ENCODE assay signal across 11 cellular contexts in the genomic region with DNA sequence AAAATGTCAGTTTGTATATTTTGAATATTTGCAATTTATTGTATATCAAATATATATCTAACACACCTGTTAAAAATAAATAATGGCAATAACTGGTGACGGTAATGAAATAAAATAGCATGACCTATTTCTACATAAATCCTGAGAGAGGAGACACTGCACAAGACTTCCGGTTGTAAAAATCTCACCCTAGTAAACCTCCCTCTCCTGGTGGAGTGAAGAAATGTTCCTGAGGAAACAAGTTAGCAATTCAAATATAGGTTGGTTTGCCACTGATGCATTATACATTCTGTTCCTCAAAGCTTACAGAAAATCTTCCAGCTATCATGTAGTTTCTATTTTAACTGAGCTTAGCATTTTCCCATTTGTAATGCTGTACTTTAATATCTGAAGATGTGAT.
A peak's percentile ranks its signal among the peaks of the same experiment; 100 is the strongest.
DNase-seq lines count a peak whose midpoint lies in the region; ATAC-seq, FAIRE-seq and TF ChIP-seq lines count a peak whose summit lies in the region.
"Had no signal": no experiment of that assay in that cellular context is flagged by ENCODE, and none has a peak within 500 bp of the region (broad histone marks: within the 10 kb centered on the region; RNA-seq: fewer than 3 reads in every experiment).

No MANE protein-coding gene starts in this region.

- peak; percentile 56 to 62 for TF ChIP-seq CTCF in Caco-2 (IDR thresholded peaks at IDR 0.05; ENCODE audit: insufficient read depth in 1 of 2, low read depth in 1 of 2, low read length in 1 of 2, severe bottlenecking in 1 of 2, unreplicated experiment in 1 of 2)
- peak in 4 of 6 experiments; percentile 6 to 55 (median 48) for TF ChIP-seq CTCF in Peyer's patch (IDR thresholded peaks at IDR 0.05)

- DNase-seq in Caco-2 (peak in 1 of 2 experiments; percentile 43), HTR-8/SVneo (ENCODE audit: insufficient read length, low spot score) (peak; percentile 10), Peyer's patch (no peak), iPS DF 19.7 (ENCODE audit: low read depth, low spot score) (peak; percentile 9), cerebellar nuclear complex (lab: John Stamatoyannopoulos, UW) (no peak), NCI-H1092 treated with DMSO at 0.1 percent for 48 hours (lab: John Stamatoyannopoulos, UW) (no peak)

- no peak overlapping the region for H3K27ac Mint-ChIP-seq in Caco-2 (ENCODE audit: unreplicated experiment)
- H3K27ac Mint-ChIP-seq: IgD-negative memory B cell had no signal

- ATAC-seq in HG02588 (IDR thresholded peaks at IDR 0.05; ENCODE audit: unreplicated experiment): no peak
- ATAC-seq in HG03469 (IDR thresholded peaks at IDR 0.05; ENCODE audit: unreplicated experiment): no peak

- no peaks in the 10 kb centered on the region for H3K36me3 Mint-ChIP-seq in Caco-2 (ENCODE audit: insufficient read depth, unreplicated experiment)
- H3K36me3 Mint-ChIP-seq: IgD-negative memory B cell had no signal

- H3K27ac ChIP-seq in Peyer's patch: no peak overlapping the region

- POLR2A ChIA-PET in Caco-2 (lab: Charles Lee): no interaction called here

- CTCF ChIA-PET in Caco-2 (lab: Charles Lee): interaction anchor here (0.6 to 1.1 kb wide), 3 partner anchors 416 to 850 kb away, joined by 3 to 8 read pairs (median 4); a partner anchor contains a TSS

- H3K4me1 ChIP-seq in Caco-2 (no peaks in the 10 kb centered on the region), Peyer's patch (no peaks in the 10 kb centered on the region)

- TF ChIP-seq POLR2A in Peyer's patch (IDR thresholded peaks at IDR 0.05): no peak

- H3K36me3 ChIP-seq in Caco-2 (ENCODE audit: control insufficient read depth, insufficient read depth, low read length): no peaks in the 10 kb centered on the region
- no peaks in the 10 kb centered on the region for H3K36me3 ChIP-seq in Peyer's patch

- intact Hi-C loops in Caco-2 (cut with micrococcal nuclease; ENCODE audit: unreplicated experiment): loop anchor here (1.0 to 5.0 kb wide), 4 partner anchors 178 to 849 kb away; a partner anchor contains a TSS

- no peaks in the 10 kb centered on the region for H3K4me1 Mint-ChIP-seq in Caco-2 (ENCODE audit: low read depth, unreplicated experiment)
- H3K4me1 Mint-ChIP-seq: IgD-negative memory B cell had no signal

- H3K9me3 Mint-ChIP-seq in Caco-2 (ENCODE audit: unreplicated experiment): no peaks in the 10 kb centered on the region

- H3K9me3 ChIP-seq in Caco-2: no peaks in the 10 kb centered on the region
- no peaks in the 10 kb centered on the region for H3K9me3 ChIP-seq in Peyer's patch

- FAIRE-seq in HTR-8/SVneo (lab: Jason Lieb, UNC): no peak
- FAIRE-seq: colon, G401.6 had no signal

- peaks cover 11% of the 10 kb centered on the region for H3K27me3 Mint-ChIP-seq in Caco-2 (ENCODE audit: insufficient read depth, unreplicated experiment)
- H3K27me3 Mint-ChIP-seq: IgD-negative memory B cell had no signal

- no peak overlapping the region for H3K4me3 Mint-ChIP-seq in Caco-2 (ENCODE audit: unreplicated experiment)
- H3K4me3 Mint-ChIP-seq: IgD-negative memory B cell had no signal

- H3K4me3 ChIP-seq in Caco-2 (ENCODE audit: low read depth, low read length) (no peak overlapping the region), Peyer's patch (no peak overlapping the region)

- BruUV-seq in Caco-2 (replicated peaks; lab: Mats Ljungman, UMichigan): no TSS peak

- H3K27me3 ChIP-seq in Caco-2 (replicated peaks; ENCODE audit: control insufficient read depth, insufficient read depth, low read length) (no peaks in the 10 kb centered on the region), Peyer's patch (no peaks in the 10 kb centered on the region)

Comparison
In these comparisons a context has a peak if more than half of its experiments do, and no peak if none do; other contexts are left out.
1. DNase-seq: peak in HTR-8/SVneo (single experiment) and iPS DF 19.7 (single experiment); none in Peyer's patch (0 of 3), cerebellar nuclear complex (0 of 2) and NCI-H1092 treated with DMSO at 0.1 percent for 48 hours (single experiment).